In genomic region chr9:95726756-95727155, GRCh38 we compare ENCODE assay signal across 8 cellular contexts.
DNase-seq lines count a peak whose midpoint lies in the region; ATAC-seq and TF ChIP-seq lines count a peak whose summit lies in the region.

No MANE protein-coding gene starts in this region.

- no peaks in the 10 kb centered on the region for H3K9me3 ChIP-seq in esophagus squamous epithelium

- no peaks in the 10 kb centered on the region for H3K27me3 ChIP-seq in HL-60 (ENCODE audit: insufficient read depth, poor library complexity, severe bottlenecking)
- peaks cover 0 to 2% (median 0%) of the 10 kb centered on the region in 4 donors for H3K27me3 ChIP-seq in esophagus squamous epithelium

- H3K4me1 ChIP-seq in esophagus squamous epithelium, result no peaks in the 10 kb centered on the region

- H3K36me3 ChIP-seq in esophagus squamous epithelium, result no peaks in the 10 kb centered on the region

- TF ChIP-seq CTCF in HL-60 (IDR thresholded peaks at IDR 0.05; ENCODE audit: insufficient read depth, low read length) (peak; percentile 9), esophagus squamous epithelium (IDR thresholded peaks at IDR 0.05) (peak; percentile 26 to 73 (median 57))

- DNase-seq in CD1c-positive myeloid dendritic cell (ENCODE audit: extremely low spot score) (peak; percentile 41), HL-60 (ENCODE audit: low read depth in 1 of 2, low spot score in 1 of 2) (peak in 1 of 2 experiments; percentile 8), OCI-M1 (lab: John Stamatoyannopoulos, UW) (peak; percentile 69), esophagus squamous epithelium (lab: John Stamatoyannopoulos, UW) (no peak), non-pigmented ciliary epithelial cell (ENCODE audit: low read depth) (peak; percentile 8), NCI-H146 treated with DMSO at 0.1 percent for 48 hours (lab: John Stamatoyannopoulos, UW; ENCODE audit: unreplicated experiment) (no peak)
- no peak for DNase-seq in stimulated activated naive CD4-positive, alpha-beta T cell treated with Interleukin-2 at 50 U/mL for 16 hours (lab: John Stamatoyannopoulos, UW)
- DNase-seq in activated T-cell treated with anti-CD3 and anti-CD28 coated beads, Interleukin-2, amount 50 U/mL, for 4 hours, result no peak

- no peak overlapping the region for H3K4me3 Mint-ChIP-seq in activated T-cell treated with anti-CD3 and anti-CD28 coated beads, Interleukin-2, amount 50 U/mL, for 4 hours

- H3K36me3 Mint-ChIP-seq in activated T-cell treated with anti-CD3 and anti-CD28 coated beads, Interleukin-2, amount 50 U/mL, for 4 hours (ENCODE audit: insufficient read depth), result no peaks in the 10 kb centered on the region

- no peak overlapping the region for H3K4me3 ChIP-seq in HL-60 (replicated peaks; ENCODE audit: insufficient read depth, low read length)
- H3K4me3 ChIP-seq in esophagus squamous epithelium, result no peak overlapping the region

- WGBS in esophagus squamous epithelium, 2 donors, result 44 to 56% methylated on average over 2 of the region's 2 CpGs

- intact Hi-C loops in esophagus squamous epithelium (cut with DNase I), result loop anchor here (10.0 kb wide), 1 partner anchor 488 kb away; no protein-coding TSS in a partner anchor

- H3K27me3 Mint-ChIP-seq in activated T-cell treated with anti-CD3 and anti-CD28 coated beads, Interleukin-2, amount 50 U/mL, for 4 hours (ENCODE audit: low read depth), result peaks cover 3% of the 10 kb centered on the region

- no peak for TF ChIP-seq POLR2A in esophagus squamous epithelium (IDR thresholded peaks at IDR 0.05)

- H3K4me1 Mint-ChIP-seq in activated T-cell treated with anti-CD3 and anti-CD28 coated beads, Interleukin-2, amount 50 U/mL, for 4 hours (ENCODE audit: low read depth), result peaks cover 44% of the 10 kb centered on the region

- no peak overlapping the region for H3K27ac ChIP-seq in HL-60 (replicated peaks)
- no peak overlapping the region for H3K27ac ChIP-seq in esophagus squamous epithelium

- peaks cover 5% of the 10 kb centered on the region for H3K9me3 Mint-ChIP-seq in activated T-cell treated with anti-CD3 and anti-CD28 coated beads, Interleukin-2, amount 50 U/mL, for 4 hours

- no peak for ATAC-seq in activated T-cell treated with anti-CD3 and anti-CD28 coated beads, Interleukin-2, amount 50 U/mL, for 4 hours

Comparison
In these comparisons a context has a peak if more than half of its experiments do, and no peak if none do; other contexts are left out.
1. DNase-seq: peak in CD1c-positive myeloid dendritic cell (single experiment), OCI-M1 (single experiment) and non-pigmented ciliary epithelial cell (single experiment); none in esophagus squamous epithelium (single experiment), stimulated activated naive CD4-positive, alpha-beta T cell treated with Interleukin-2 at 50 U/mL for 16 hours (single experiment), NCI-H146 treated with DMSO at 0.1 percent for 48 hours (single experiment) and activated T-cell treated with anti-CD3 and anti-CD28 coated beads, Interleukin-2, amount 50 U/mL, for 4 hours (single experiment).